ENCODE assay signal across 1 cellular context in the genomic region with DNA sequence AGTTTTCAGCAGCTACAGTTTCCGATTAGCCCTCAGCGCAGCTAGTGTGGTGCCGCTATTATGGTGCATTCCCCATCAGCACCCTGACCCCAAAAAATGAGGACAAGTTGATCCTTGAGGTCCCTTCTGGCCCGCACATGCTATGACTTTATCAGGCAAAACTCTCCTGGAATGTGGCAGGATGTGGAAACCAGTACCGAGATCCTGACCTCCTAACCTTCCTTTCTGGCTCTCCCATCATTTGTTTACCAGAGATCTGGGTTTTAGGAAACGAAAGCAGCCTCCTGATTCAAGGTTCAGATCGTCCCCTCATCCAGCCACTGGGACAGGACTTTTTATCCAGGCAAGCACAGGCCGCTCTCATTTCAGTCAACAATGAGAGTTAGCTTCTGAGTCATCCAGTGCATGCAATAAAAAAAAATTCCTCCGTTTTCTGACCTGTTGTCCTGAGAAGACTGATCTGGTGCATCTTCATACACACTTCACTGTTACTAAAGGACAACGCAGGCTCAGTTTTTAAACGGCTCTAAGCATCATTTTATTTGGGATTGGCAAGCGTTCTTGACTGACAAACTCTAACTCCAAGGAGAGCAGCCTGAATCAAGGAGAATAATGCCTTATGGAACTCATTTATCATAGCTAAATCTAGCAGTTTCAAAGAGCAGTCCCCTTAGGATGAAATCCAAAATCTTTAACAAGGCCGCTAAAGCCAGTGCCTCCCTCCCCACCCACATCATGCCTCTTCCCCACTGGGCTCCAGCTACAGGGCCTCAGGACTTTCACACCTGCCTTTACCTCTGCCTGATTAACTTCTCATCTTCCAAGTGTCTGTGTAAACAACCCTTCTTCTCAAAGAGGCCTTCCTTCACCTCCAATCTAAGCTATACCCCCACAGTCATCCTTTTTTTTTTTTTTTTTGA.
TF ChIP-seq lines count a peak whose summit lies in the region.

No MANE protein-coding gene starts in this region.

TF ChIP-seq in HepG2, 621 proteins besides CTCF, POLR2A, EP300 and RAD21 (continued from another document and continues in another):
- TF ChIP-seq, protein P1, sequence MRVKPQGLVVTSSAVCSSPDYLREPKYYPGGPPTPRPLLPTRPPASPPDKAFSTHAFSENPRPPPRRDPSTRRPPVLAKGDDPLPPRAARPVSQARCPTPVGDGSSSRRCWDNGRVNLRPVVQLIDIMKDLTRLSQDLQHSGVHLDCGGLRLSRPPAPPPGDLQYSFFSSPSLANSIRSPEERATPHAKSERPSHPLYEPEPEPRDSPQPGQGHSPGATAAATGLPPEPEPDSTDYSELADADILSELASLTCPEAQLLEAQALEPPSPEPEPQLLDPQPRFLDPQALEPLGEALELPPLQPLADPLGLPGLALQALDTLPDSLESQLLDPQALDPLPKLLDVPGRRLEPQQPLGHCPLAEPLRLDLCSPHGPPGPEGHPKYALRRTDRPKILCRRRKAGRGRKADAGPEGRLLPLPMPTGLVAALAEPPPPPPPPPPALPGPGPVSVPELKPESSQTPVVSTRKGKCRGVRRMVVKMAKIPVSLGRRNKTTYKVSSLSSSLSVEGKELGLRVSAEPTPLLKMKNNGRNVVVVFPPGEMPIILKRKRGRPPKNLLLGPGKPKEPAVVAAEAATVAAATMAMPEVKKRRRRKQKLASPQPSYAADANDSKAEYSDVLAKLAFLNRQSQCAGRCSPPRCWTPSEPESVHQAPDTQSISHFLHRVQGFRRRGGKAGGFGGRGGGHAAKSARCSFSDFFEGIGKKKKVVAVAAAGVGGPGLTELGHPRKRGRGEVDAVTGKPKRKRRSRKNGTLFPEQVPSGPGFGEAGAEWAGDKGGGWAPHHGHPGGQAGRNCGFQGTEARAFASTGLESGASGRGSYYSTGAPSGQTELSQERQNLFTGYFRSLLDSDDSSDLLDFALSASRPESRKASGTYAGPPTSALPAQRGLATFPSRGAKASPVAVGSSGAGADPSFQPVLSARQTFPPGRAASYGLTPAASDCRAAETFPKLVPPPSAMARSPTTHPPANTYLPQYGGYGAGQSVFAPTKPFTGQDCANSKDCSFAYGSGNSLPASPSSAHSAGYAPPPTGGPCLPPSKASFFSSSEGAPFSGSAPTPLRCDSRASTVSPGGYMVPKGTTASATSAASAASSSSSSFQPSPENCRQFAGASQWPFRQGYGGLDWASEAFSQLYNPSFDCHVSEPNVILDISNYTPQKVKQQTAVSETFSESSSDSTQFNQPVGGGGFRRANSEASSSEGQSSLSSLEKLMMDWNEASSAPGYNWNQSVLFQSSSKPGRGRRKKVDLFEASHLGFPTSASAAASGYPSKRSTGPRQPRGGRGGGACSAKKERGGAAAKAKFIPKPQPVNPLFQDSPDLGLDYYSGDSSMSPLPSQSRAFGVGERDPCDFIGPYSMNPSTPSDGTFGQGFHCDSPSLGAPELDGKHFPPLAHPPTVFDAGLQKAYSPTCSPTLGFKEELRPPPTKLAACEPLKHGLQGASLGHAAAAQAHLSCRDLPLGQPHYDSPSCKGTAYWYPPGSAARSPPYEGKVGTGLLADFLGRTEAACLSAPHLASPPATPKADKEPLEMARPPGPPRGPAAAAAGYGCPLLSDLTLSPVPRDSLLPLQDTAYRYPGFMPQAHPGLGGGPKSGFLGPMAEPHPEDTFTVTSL (CRISPR knock-in tag; IDR thresholded peaks at IDR 0.05; ENCODE audit: borderline replicate concordance) = peak; percentile 75; the same call in 1 of the 2 replicates
- TF ChIP-seq ZNF10 (CRISPR knock-in tag; IDR thresholded peaks at IDR 0.05; ENCODE audit: borderline replicate concordance, low read depth) = no peak
- TF ChIP-seq, protein P2, sequence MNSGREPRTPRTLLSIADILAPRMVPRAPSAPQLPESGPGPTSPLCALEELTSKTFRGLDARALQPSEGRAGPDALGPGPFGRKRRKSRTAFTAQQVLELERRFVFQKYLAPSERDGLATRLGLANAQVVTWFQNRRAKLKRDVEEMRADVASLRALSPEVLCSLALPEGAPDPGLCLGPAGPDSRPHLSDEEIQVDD (CRISPR knock-in tag; IDR thresholded peaks at IDR 0.05; ENCODE audit: borderline replicate concordance) = no peak
- no peak for TF ChIP-seq MTF2 (CRISPR knock-in tag; IDR thresholded peaks at IDR 0.05; ENCODE audit: borderline replicate concordance)
- TF ChIP-seq, protein P3, sequence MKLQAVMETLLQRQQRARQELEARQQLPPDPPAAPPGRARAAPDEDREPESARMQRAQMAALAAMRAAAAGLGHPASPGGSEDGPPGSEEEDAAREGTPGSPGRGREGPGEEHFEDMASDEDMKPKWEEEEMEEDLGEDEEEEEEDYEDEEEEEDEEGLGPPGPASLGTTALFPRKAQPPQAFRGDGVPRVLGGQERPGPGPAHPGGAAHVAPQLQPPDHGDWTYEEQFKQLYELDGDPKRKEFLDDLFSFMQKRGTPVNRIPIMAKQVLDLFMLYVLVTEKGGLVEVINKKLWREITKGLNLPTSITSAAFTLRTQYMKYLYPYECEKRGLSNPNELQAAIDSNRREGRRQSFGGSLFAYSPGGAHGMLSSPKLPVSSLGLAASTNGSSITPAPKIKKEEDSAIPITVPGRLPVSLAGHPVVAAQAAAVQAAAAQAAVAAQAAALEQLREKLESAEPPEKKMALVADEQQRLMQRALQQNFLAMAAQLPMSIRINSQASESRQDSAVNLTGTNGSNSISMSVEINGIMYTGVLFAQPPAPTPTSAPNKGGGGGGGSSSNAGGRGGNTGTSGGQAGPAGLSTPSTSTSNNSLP (IDR thresholded peaks at IDR 0.05; ENCODE audit: low read depth, low read length) = peak; percentile 88
- TF ChIP-seq, protein P4, sequence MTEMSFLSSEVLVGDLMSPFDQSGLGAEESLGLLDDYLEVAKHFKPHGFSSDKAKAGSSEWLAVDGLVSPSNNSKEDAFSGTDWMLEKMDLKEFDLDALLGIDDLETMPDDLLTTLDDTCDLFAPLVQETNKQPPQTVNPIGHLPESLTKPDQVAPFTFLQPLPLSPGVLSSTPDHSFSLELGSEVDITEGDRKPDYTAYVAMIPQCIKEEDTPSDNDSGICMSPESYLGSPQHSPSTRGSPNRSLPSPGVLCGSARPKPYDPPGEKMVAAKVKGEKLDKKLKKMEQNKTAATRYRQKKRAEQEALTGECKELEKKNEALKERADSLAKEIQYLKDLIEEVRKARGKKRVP (CRISPR knock-in tag; IDR thresholded peaks at IDR 0.05) = peak in 1 of 2 experiments; percentile 76; a peak in 2 of 4 replicates
- no peak for TF ChIP-seq SIN3B (IDR thresholded peaks at IDR 0.05; ENCODE audit: low read length)
- TF ChIP-seq, protein P5, sequence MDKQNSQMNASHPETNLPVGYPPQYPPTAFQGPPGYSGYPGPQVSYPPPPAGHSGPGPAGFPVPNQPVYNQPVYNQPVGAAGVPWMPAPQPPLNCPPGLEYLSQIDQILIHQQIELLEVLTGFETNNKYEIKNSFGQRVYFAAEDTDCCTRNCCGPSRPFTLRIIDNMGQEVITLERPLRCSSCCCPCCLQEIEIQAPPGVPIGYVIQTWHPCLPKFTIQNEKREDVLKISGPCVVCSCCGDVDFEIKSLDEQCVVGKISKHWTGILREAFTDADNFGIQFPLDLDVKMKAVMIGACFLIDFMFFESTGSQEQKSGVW (CRISPR knock-in tag; IDR thresholded peaks at IDR 0.05; ENCODE audit: borderline replicate concordance) = no peak
- no peak for TF ChIP-seq HNRNPL (IDR thresholded peaks at IDR 0.05; ENCODE audit: low read depth, low read length)
- TF ChIP-seq PHF20 (CRISPR knock-in tag; IDR thresholded peaks at IDR 0.05) = no peak
- TF ChIP-seq, protein P6, sequence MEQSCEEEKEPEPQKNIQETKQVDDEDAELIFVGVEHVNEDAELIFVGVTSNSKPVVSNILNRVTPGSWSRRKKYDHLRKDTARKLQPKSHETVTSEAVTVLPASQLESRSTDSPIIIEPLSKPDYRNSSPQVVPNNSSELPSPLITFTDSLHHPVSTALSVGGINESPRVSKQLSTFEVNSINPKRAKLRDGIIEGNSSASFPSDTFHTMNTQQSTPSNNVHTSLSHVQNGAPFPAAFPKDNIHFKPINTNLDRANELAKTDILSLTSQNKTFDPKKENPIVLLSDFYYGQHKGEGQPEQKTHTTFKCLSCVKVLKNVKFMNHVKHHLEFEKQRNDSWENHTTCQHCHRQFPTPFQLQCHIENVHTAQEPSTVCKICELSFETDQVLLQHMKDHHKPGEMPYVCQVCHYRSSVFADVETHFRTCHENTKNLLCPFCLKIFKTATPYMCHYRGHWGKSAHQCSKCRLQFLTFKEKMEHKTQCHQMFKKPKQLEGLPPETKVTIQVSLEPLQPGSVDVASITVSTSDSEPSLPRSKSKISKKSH (CRISPR knock-in tag; IDR thresholded peaks at IDR 0.05; ENCODE audit: borderline replicate concordance) = no peak
- TF ChIP-seq, protein P7, sequence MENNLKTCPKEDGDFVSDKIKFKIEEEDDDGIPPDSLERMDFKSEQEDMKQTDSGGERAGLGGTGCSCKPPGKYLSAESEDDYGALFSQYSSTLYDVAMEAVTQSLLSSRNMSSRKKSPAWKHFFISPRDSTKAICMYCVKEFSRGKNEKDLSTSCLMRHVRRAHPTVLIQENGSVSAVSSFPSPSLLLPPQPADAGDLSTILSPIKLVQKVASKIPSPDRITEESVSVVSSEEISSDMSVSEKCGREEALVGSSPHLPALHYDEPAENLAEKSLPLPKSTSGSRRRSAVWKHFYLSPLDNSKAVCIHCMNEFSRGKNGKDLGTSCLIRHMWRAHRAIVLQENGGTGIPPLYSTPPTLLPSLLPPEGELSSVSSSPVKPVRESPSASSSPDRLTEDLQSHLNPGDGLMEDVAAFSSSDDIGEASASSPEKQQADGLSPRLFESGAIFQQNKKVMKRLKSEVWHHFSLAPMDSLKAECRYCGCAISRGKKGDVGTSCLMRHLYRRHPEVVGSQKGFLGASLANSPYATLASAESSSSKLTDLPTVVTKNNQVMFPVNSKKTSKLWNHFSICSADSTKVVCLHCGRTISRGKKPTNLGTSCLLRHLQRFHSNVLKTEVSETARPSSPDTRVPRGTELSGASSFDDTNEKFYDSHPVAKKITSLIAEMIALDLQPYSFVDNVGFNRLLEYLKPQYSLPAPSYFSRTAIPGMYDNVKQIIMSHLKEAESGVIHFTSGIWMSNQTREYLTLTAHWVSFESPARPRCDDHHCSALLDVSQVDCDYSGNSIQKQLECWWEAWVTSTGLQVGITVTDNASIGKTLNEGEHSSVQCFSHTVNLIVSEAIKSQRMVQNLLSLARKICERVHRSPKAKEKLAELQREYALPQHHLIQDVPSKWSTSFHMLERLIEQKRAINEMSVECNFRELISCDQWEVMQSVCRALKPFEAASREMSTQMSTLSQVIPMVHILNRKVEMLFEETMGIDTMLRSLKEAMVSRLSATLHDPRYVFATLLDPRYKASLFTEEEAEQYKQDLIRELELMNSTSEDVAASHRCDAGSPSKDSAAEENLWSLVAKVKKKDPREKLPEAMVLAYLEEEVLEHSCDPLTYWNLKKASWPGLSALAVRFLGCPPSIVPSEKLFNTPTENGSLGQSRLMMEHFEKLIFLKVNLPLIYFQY (CRISPR knock-in tag; IDR thresholded peaks at IDR 0.05; ENCODE audit: borderline replicate concordance) = peak; percentile 71; the same call in 1 of the 2 replicates
- TF ChIP-seq LCORL (IDR thresholded peaks at IDR 0.05) = peak; percentile 97
- TF ChIP-seq LCORL (CRISPR knock-in tag; IDR thresholded peaks at IDR 0.05) = peak; percentile 100
- TF ChIP-seq, protein P8, sequence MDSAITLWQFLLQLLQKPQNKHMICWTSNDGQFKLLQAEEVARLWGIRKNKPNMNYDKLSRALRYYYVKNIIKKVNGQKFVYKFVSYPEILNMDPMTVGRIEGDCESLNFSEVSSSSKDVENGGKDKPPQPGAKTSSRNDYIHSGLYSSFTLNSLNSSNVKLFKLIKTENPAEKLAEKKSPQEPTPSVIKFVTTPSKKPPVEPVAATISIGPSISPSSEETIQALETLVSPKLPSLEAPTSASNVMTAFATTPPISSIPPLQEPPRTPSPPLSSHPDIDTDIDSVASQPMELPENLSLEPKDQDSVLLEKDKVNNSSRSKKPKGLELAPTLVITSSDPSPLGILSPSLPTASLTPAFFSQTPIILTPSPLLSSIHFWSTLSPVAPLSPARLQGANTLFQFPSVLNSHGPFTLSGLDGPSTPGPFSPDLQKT (CRISPR knock-in tag; IDR thresholded peaks at IDR 0.05; ENCODE audit: borderline replicate concordance) = no peak
- TF ChIP-seq ZNF850 (CRISPR knock-in tag; conservative IDR thresholded peaks at IDR 0.05) = no peak
- no peak for TF ChIP-seq TOPORS (CRISPR knock-in tag; IDR thresholded peaks at IDR 0.05)
- no peak for TF ChIP-seq SMAD9 (CRISPR knock-in tag; IDR thresholded peaks at IDR 0.05)
- TF ChIP-seq EHMT2 (IDR thresholded peaks at IDR 0.05; ENCODE audit: borderline replicate concordance, low read depth, low read length) = no peak
- no peak for TF ChIP-seq EEA1 (CRISPR knock-in tag; IDR thresholded peaks at IDR 0.05; ENCODE audit: borderline replicate concordance)
- TF ChIP-seq THAP11 (CRISPR knock-in tag; IDR thresholded peaks at IDR 0.05) = peak; percentile 28; the same call in 1 of the 2 replicates
- TF ChIP-seq ZNF12 (CRISPR knock-in tag; IDR thresholded peaks at IDR 0.05) = peak; percentile 68; the same call in 1 of the 2 replicates
- peak; percentile 85 for TF ChIP-seq HNF4A (CRISPR knock-in tag; IDR thresholded peaks at IDR 0.05)
- no peak for TF ChIP-seq DR1 (CRISPR knock-in tag; IDR thresholded peaks at IDR 0.05)
- no peak for TF ChIP-seq U2AF2 (IDR thresholded peaks at IDR 0.05; ENCODE audit: low read depth, low read length)
- TF ChIP-seq HNF4G (IDR thresholded peaks at IDR 0.05; ENCODE audit: borderline replicate concordance, low read depth, low read length) = peak; percentile 58; the same call in 1 of the 2 replicates
- peak; percentile 76 for TF ChIP-seq HNF4G (CRISPR knock-in tag; IDR thresholded peaks at IDR 0.05; ENCODE audit: borderline replicate concordance, low read depth)
- no peak for TF ChIP-seq MATR3 (CRISPR knock-in tag; IDR thresholded peaks at IDR 0.05)
- no peak for TF ChIP-seq ZNF652 (CRISPR knock-in tag; IDR thresholded peaks at IDR 0.05; ENCODE audit: borderline replicate concordance, low read depth)
- TF ChIP-seq, protein P9, sequence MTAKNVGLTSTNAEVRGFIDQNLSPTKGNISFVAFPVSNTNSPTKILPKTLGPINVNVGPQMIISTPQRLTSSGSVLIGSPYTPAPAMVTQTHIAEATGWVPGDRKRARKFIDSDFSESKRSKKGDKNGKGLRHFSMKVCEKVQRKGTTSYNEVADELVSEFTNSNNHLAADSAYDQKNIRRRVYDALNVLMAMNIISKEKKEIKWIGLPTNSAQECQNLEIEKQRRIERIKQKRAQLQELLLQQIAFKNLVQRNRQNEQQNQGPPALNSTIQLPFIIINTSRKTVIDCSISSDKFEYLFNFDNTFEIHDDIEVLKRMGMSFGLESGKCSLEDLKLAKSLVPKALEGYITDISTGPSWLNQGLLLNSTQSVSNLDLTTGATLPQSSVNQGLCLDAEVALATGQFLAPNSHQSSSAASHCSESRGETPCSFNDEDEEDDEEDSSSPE (CRISPR knock-in tag; IDR thresholded peaks at IDR 0.05) = no peak
- no peak for TF ChIP-seq ZNF776 (CRISPR knock-in tag; IDR thresholded peaks at IDR 0.05)
- TF ChIP-seq IKZF1 (IDR thresholded peaks at IDR 0.05) = no peak
- TF ChIP-seq, protein P10, sequence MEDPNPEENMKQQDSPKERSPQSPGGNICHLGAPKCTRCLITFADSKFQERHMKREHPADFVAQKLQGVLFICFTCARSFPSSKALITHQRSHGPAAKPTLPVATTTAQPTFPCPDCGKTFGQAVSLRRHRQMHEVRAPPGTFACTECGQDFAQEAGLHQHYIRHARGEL (CRISPR knock-in tag; IDR thresholded peaks at IDR 0.05) = no peak
- TF ChIP-seq TARDBP (CRISPR knock-in tag; IDR thresholded peaks at IDR 0.05) = no peak; the same call in 1 of the 2 replicates
- no peak for TF ChIP-seq TCF7L2 (IDR thresholded peaks at IDR 0.05; ENCODE audit: low read depth, low read length)
- no peak for TF ChIP-seq JDP2 (CRISPR knock-in tag; IDR thresholded peaks at IDR 0.05; ENCODE audit: borderline replicate concordance)
- 0 out of 2 replicates have a peak, but pooled peaks have one; percentile 18 for TF ChIP-seq SP5 (CRISPR knock-in tag; IDR thresholded peaks at IDR 0.05; ENCODE audit: borderline replicate concordance, low read depth)
- TF ChIP-seq TGIF2 (CRISPR knock-in tag; IDR thresholded peaks at IDR 0.05) = 0 out of 2 replicates have a peak, but pooled peaks have one; percentile 32
- TF ChIP-seq ZNF354B (CRISPR knock-in tag; IDR thresholded peaks at IDR 0.05) = no peak
- no peak for TF ChIP-seq ZNF547 (CRISPR knock-in tag; IDR thresholded peaks at IDR 0.05)
- no peak for TF ChIP-seq CAMTA2 (CRISPR knock-in tag; IDR thresholded peaks at IDR 0.05; ENCODE audit: borderline replicate concordance)
